8 cellular contexts compared by ENCODE assay signal in genomic region chr10:97731346-97732051, GRCh38. TPM values are rescaled to one million over a fixed set of nuclear protein-coding genes. Genes with fewer than 3 reads are reported as not detected.
DNase-seq lines count a peak whose midpoint lies in the region; ATAC-seq and TF ChIP-seq lines count a peak whose summit lies in the region.

No MANE protein-coding gene starts in this region.

- H3K9me3 ChIP-seq in DOHH2 (ENCODE audit: control insufficient read depth, insufficient read depth, low read length) (peaks cover 3% of the 10 kb centered on the region; the same call in 1 of the 2 replicates), heart right ventricle (no peaks in the 10 kb centered on the region)

- H3K36me3 ChIP-seq in DOHH2 (ENCODE audit: control insufficient read depth, low read length), result no peaks in the 10 kb centered on the region
- no peaks in the 10 kb centered on the region for H3K36me3 ChIP-seq in heart right ventricle

- WGBS in heart right ventricle, 2 donors, result 60 to 66% methylated on average over 9 of the region's 9 CpGs

- no peak overlapping the region for H3K4me2 ChIP-seq in DOHH2 (ENCODE audit: low read length)

- TF ChIP-seq CTCF in DOHH2 (IDR thresholded peaks at IDR 0.05; ENCODE audit: low read depth, low read length, poor library complexity, severe bottlenecking) (peak; percentile 77), LNCaP clone FGC (IDR thresholded peaks at IDR 0.05; ENCODE audit: control insufficient read depth, extremely low read depth, insufficient read depth) (peak; percentile 94), heart right ventricle (IDR thresholded peaks at IDR 0.05) (peak; percentile 52 to 94 (median 84))

- ATAC-seq in heart right ventricle (peak in 7 of 8 donors; percentile 62 to 77 (median 74)), HG02884 (IDR thresholded peaks at IDR 0.05; ENCODE audit: unreplicated experiment) (no peak), GM21381 (IDR thresholded peaks at IDR 0.05; ENCODE audit: unreplicated experiment) (no peak)

- intact Hi-C loops in heart right ventricle (cut with DNase I), result loop anchor here in 9 of 10 donors (1.0 to 5.0 kb wide), 11 partner anchors 19 to 55 kb away; partner anchors contain the start of gene MARVELD1 (in 1 of the 9)

- no peak for DNase-seq in LNCaP clone FGC (ENCODE audit: low read depth)
- DNase-seq in SHP77 (lab: John Stamatoyannopoulos, UW), result peak; percentile 63 to 68
- DNase-seq in activated naive CD8-positive, alpha-beta T cell treated with anti-CD3 and anti-CD28 coated beads for 36 hours, result peak; percentile 34
- peak in 1 of 2 donors; percentile 79 for DNase-seq in heart right ventricle
- peak; percentile 77 for DNase-seq in putamen (ENCODE audit: low spot score)

- no peak overlapping the region for H3K27ac ChIP-seq in DOHH2 (ENCODE audit: low read depth, low read length)
- no peak overlapping the region for H3K27ac ChIP-seq in heart right ventricle

- H3K4me3 Mint-ChIP-seq in activated naive CD8-positive, alpha-beta T cell treated with anti-CD3 and anti-CD28 coated beads for 36 hours, result no peak overlapping the region

- H3K4me3 ChIP-seq in DOHH2 (ENCODE audit: low read length) (no peak overlapping the region), LNCaP clone FGC (ENCODE audit: low read depth, low read length) (no peak overlapping the region), heart right ventricle (no peak overlapping the region)

- no peaks in the 10 kb centered on the region for H3K9me2 ChIP-seq in DOHH2 (replicated peaks; ENCODE audit: control insufficient read depth, low read length)

- H3K9me3 Mint-ChIP-seq in activated naive CD8-positive, alpha-beta T cell treated with anti-CD3 and anti-CD28 coated beads for 36 hours, result no peaks in the 10 kb centered on the region

- peaks cover 6% of the 10 kb centered on the region for H3K4me1 Mint-ChIP-seq in activated naive CD8-positive, alpha-beta T cell treated with anti-CD3 and anti-CD28 coated beads for 36 hours

- no peak overlapping the region for H3K27ac Mint-ChIP-seq in activated naive CD8-positive, alpha-beta T cell treated with anti-CD3 and anti-CD28 coated beads for 36 hours

- H4K20me1 ChIP-seq in DOHH2 (ENCODE audit: control insufficient read depth, insufficient read depth, low read depth, low read length), result no peaks in the 10 kb centered on the region

- peaks cover 8% of the 10 kb centered on the region for H3F3A ChIP-seq in DOHH2 (ENCODE audit: control insufficient read depth, insufficient read depth)

- no peaks in the 10 kb centered on the region for H3K36me3 Mint-ChIP-seq in activated naive CD8-positive, alpha-beta T cell treated with anti-CD3 and anti-CD28 coated beads for 36 hours

- H3K4me1 ChIP-seq in DOHH2 (ENCODE audit: control insufficient read depth, low read length) (peaks cover 11% of the 10 kb centered on the region), heart right ventricle (peaks cover 0 to 10% (median 1%) of the 10 kb centered on the region in 9 donors)

- peaks cover 7% of the 10 kb centered on the region for H3K27me3 Mint-ChIP-seq in activated naive CD8-positive, alpha-beta T cell treated with anti-CD3 and anti-CD28 coated beads for 36 hours

- no peaks in the 10 kb centered on the region for H3K27me3 ChIP-seq in DOHH2 (ENCODE audit: control insufficient read depth, low read length)
- no peaks in the 10 kb centered on the region for H3K27me3 ChIP-seq in heart right ventricle

- H3K79me2 ChIP-seq in DOHH2 (ENCODE audit: control insufficient read depth, low read length), result no peaks in the 10 kb centered on the region

RNA-seq across cellular contexts. Expression of gene ZFYVE27, which starts 5.4 kb away (rescaled TPM):
- total RNA-seq in activated naive CD8-positive, alpha-beta T cell treated with anti-CD3 and anti-CD28 coated beads for 36 hours, result 10 to 100 TPM; 20.9 to 22.8 TPM
- 10 to 100 TPM in 8 of 10 donors, 1 to 10 TPM in 2; 7.5 to 16.0 (median 11.8) TPM for total RNA-seq in heart right ventricle
- polyA plus RNA-seq in heart right ventricle, result 10 to 100 TPM; 10.2 to 17.6 TPM

RNA-seq across cellular contexts. Expression of gene MARVELD1, which starts 18.0 kb away (rescaled TPM):
- 1 to 10 TPM; 4.1 to 5.5 TPM for total RNA-seq in activated naive CD8-positive, alpha-beta T cell treated with anti-CD3 and anti-CD28 coated beads for 36 hours
- total RNA-seq in heart right ventricle, result 10 to 100 TPM in 1 of 10 donors, 1 to 10 TPM in 9; 2.8 to 10.2 (median 5.8) TPM
- 10 to 100 TPM in 1 of 2 donors, 1 to 10 TPM in 1; 5.0 to 11.9 TPM for polyA plus RNA-seq in heart right ventricle

RNA-seq across cellular contexts. Expression of gene SFRP5, which starts 40.3 kb away (rescaled TPM):
- total RNA-seq in activated naive CD8-positive, alpha-beta T cell treated with anti-CD3 and anti-CD28 coated beads for 36 hours, result under 1 TPM; 0.22 to 0.27 TPM
- 1 to 10 TPM in 4 of 10 donors, under 1 TPM in 4, not detected in 2; 0.19 to 4.3 (median 1.0) TPM for total RNA-seq in heart right ventricle
- 1 to 10 TPM in 1 of 2 donors, under 1 TPM in 1; 0.42 to 1.9 TPM for polyA plus RNA-seq in heart right ventricle

RNA-seq across cellular contexts. Expression of gene AVPI1, which starts 44.5 kb away (rescaled TPM):
- 1 to 10 TPM; 3.1 to 3.2 TPM for total RNA-seq in activated naive CD8-positive, alpha-beta T cell treated with anti-CD3 and anti-CD28 coated beads for 36 hours
- 10 to 100 TPM in 3 of 10 donors, 1 to 10 TPM in 7; 6.5 to 12.9 (median 9.1) TPM for total RNA-seq in heart right ventricle
- polyA plus RNA-seq in heart right ventricle, result 10 to 100 TPM in 1 of 2 donors, 1 to 10 TPM in 1; 5.3 to 41.0 TPM

Comparison
In these comparisons a context has a peak if more than half of its experiments do, and no peak if none do; other contexts are left out.
1. ATAC-seq: peak in heart right ventricle (7 of 8); none in HG02884 (single experiment) and GM21381 (single experiment).
2. Peak in every context shown above with its lines, with median percentiles within 50 percentile points of each other: CTCF ChIP-seq.